Comparison of ENCODE assay signal across 8 cellular contexts in the genomic region with DNA sequence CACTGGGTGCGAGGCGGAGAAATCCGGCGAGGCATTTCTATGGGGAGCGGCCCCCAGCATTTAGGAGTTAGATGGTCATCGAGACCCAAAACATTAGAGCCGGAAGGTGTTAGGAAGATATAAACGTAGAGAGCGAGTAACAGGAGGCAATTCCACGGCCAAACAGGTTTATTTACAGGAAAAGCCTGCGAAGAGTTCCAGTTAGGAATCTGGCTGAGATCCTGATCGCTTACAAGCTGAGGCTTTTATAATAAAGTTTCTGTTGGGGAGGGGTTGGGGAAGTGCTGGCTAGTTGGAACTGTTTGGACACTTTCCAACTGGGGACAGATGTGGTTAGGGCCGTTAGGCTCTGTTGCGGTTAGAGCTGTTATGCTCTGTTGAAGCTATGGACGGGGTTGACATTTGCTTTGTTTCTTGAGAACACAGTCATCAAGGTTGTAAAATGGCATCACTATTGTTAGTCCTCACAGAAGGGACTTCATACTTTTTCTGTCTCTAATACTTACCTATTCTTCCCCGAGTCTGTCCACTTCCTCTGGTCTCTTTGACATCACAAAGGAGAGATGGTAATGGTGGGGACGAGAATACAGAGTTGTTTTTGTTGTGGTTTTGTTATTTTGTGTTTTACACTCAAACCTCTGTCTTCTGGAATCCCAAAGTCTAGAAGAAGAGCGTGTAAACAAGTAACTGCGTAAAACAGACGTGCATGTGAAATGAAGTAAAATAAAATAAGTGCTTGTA. TPM values are rescaled to one million over a fixed set of nuclear protein-coding genes. Genes with fewer than 3 reads are reported as not detected.
DNase-seq lines count a peak whose midpoint lies in the region; ATAC-seq and TF ChIP-seq lines count a peak whose summit lies in the region.

No MANE protein-coding gene starts in this region.

- H3K9me3 Mint-ChIP-seq in stimulated activated naive B cell treated with anti-CD40 and anti-IgM and Interleukin-4, amounts not matched to agents 10 μg/mL and 1 μg/mL and 100 μg/mL, for 72 hours, result peaks cover 0 to 7% of the 10 kb centered on the region in 2 donors

- no peak overlapping the region for H3K4me3 Mint-ChIP-seq in stimulated activated naive B cell treated with anti-CD40 and anti-IgM and Interleukin-4, amounts not matched to agents 10 μg/mL and 1 μg/mL and 100 μg/mL, for 72 hours

- no peaks in the 10 kb centered on the region for H3K36me3 ChIP-seq in HAP-1 (replicated peaks)
- H3K36me3 ChIP-seq in ascending aorta, result no peaks in the 10 kb centered on the region

- H3K27me3 ChIP-seq in HAP-1 (ENCODE audit: low read depth) (no peaks in the 10 kb centered on the region), ascending aorta (no peaks in the 10 kb centered on the region)

- intact Hi-C loops in ascending aorta (cut with DNase I), result loop anchor here (1.0 to 10.0 kb wide), 8 partner anchors 13 to 1728 kb away; a partner anchor contains a TSS

- no peak overlapping the region for H3K27ac Mint-ChIP-seq in stimulated activated naive B cell treated with anti-CD40 and anti-IgM and Interleukin-4, amounts not matched to agents 10 μg/mL and 1 μg/mL and 100 μg/mL, for 72 hours

- H3K27me3 Mint-ChIP-seq in stimulated activated naive B cell treated with anti-CD40 and anti-IgM and Interleukin-4, amounts not matched to agents 10 μg/mL and 1 μg/mL and 100 μg/mL, for 72 hours, result no peaks in the 10 kb centered on the region

- H3K4me1 Mint-ChIP-seq in stimulated activated naive B cell treated with anti-CD40 and anti-IgM and Interleukin-4, amounts not matched to agents 10 μg/mL and 1 μg/mL and 100 μg/mL, for 72 hours, result peaks cover 10 to 17% of the 10 kb centered on the region in 2 donors

- DNase-seq in NCI-H2196 (lab: John Stamatoyannopoulos, UW; ENCODE audit: unreplicated experiment) (peak; percentile 19), NCI-H2196 treated with DMSO at 0.1 percent for 48 hours (lab: John Stamatoyannopoulos, UW; ENCODE audit: unreplicated experiment) (no peak), HAP-1 (ENCODE audit: low spot score in 2 of 2) (peak in 1 of 2 experiments; percentile 32), NCI-H2227 (lab: John Stamatoyannopoulos, UW; ENCODE audit: unreplicated experiment) (peak; percentile 48), ascending aorta (ENCODE audit: low spot score in 2 of 2) (no peak)
- DNase-seq in stimulated activated naive B cell treated with anti-CD40 and anti-IgM and Interleukin-4, amounts not matched to agents 10 μg/mL and 1 μg/mL and 100 μg/mL, for 72 hours, result peak; percentile 70

- peaks cover 16% of the 10 kb centered on the region for H3K4me1 ChIP-seq in HAP-1
- H3K4me1 ChIP-seq in ascending aorta, result peaks cover 0 to 8% of the 10 kb centered on the region in 2 donors

- in situ Hi-C loops in HAP-1 (cut with MboI; ENCODE audit: low sequenced_read_pairs), result no loop called here

- H3K9me3 ChIP-seq in HAP-1 (no peaks in the 10 kb centered on the region), ascending aorta (no peaks in the 10 kb centered on the region), iPS-18c (ENCODE audit: control insufficient read depth, insufficient read depth, low read length) (no peaks in the 10 kb centered on the region)

- ATAC-seq in stimulated activated naive B cell treated with anti-CD40 and anti-IgM and Interleukin-4, amounts not matched to agents 10 μg/mL and 1 μg/mL and 100 μg/mL, for 72 hours (replicated peaks), result peak; percentile 75 to 79
- no peak for ATAC-seq in HG02610 (IDR thresholded peaks at IDR 0.05; ENCODE audit: unreplicated experiment)

- H3K27ac ChIP-seq in ascending aorta, result peak overlapping the region; percentile 96 to 99

- H3K4me3 ChIP-seq in HAP-1 (peak overlapping the region; percentile 63), ascending aorta (peak overlapping the region; percentile 69 to 83), iPS-18c (ENCODE audit: insufficient read depth, low read depth, low read length) (peak overlapping the region; percentile 73)

- peaks cover 3 to 4% of the 10 kb centered on the region in 2 donors for H3K36me3 Mint-ChIP-seq in stimulated activated naive B cell treated with anti-CD40 and anti-IgM and Interleukin-4, amounts not matched to agents 10 μg/mL and 1 μg/mL and 100 μg/mL, for 72 hours

- no peak for TF ChIP-seq CTCF in ascending aorta (IDR thresholded peaks at IDR 0.05)

RNA-seq across cellular contexts. Expression of a gene that starts 0.5 kb away (rescaled TPM):
- total RNA-seq in ascending aorta, result 0.21 TPM

RNA-seq across cellular contexts. Expression of a gene that starts 13.3 kb away (rescaled TPM):
- 0.21 TPM for total RNA-seq in ascending aorta

RNA-seq across cellular contexts. Expression of a gene that starts 55.1 kb away (rescaled TPM):
- total RNA-seq in ascending aorta, result 3.0 TPM

Comparison
In these comparisons a context has a peak if more than half of its experiments do, and no peak if none do; other contexts are left out.
1. DNase-seq: peak in NCI-H2196 (single experiment), NCI-H2227 (single experiment) and stimulated activated naive B cell treated with anti-CD40 and anti-IgM and Interleukin-4, amounts not matched to agents 10 μg/mL and 1 μg/mL and 100 μg/mL, for 72 hours (single experiment); none in NCI-H2196 treated with DMSO at 0.1 percent for 48 hours (single experiment) and ascending aorta (0 of 2).
2. Peak in every context shown above with its lines, with median percentiles within 50 percentile points of each other: H3K4me3 ChIP-seq.